In genomic region chr15:62742409-62743171, GRCh38 we compare ENCODE assay signal across 8 cellular contexts.
DNase-seq lines count a peak whose midpoint lies in the region; ATAC-seq, FAIRE-seq and TF ChIP-seq lines count a peak whose summit lies in the region.

No MANE protein-coding gene starts in this region.

- dilution Hi-C loops in keratinocyte (cut with MboI; ENCODE audit: extremely low pct_ligation_motif_present, low sequenced_read_pairs) = no loop called here

- no peak overlapping the region for H3K4me3 ChIP-seq in breast epithelium
- no peak overlapping the region for H3K4me3 ChIP-seq in keratinocyte (ENCODE audit: control insufficient read depth in 2 of 3, extremely low read depth in 1 of 3, insufficient read depth in 2 of 3, low read depth in 1 of 3, low read length in 3 of 3)

- H4K20me1 ChIP-seq in keratinocyte (ENCODE audit: control insufficient read depth, extremely low read depth, insufficient read depth, low read length) = no peaks in the 10 kb centered on the region

- H3K27ac ChIP-seq in breast epithelium (peak overlapping the region; percentile 17 to 83), keratinocyte (ENCODE audit: control insufficient read depth, insufficient read depth, low read length) (peak overlapping the region; percentile 51)

- H3K27me3 ChIP-seq in breast epithelium = no peaks in the 10 kb centered on the region
- H3K27me3 ChIP-seq in keratinocyte (ENCODE audit: control insufficient read depth, extremely low read depth, insufficient read depth, low read length) = no peaks in the 10 kb centered on the region

- intact Hi-C loops in breast epithelium (cut with DNase I; ENCODE audit: low total_unique reads) = no loop called here

- ATAC-seq in HG02798 (IDR thresholded peaks at IDR 0.05; ENCODE audit: poor library complexity, unreplicated experiment) (no peak), GM21723 (IDR thresholded peaks at IDR 0.05; ENCODE audit: unreplicated experiment) (no peak)

- no peaks in the 10 kb centered on the region for H3K79me2 ChIP-seq in keratinocyte (ENCODE audit: control insufficient read depth, insufficient read depth, low read length)

- DNase-seq in ELF-1 (ENCODE audit: low read depth, low spot score) = peak; percentile 76
- DNase-seq in KG1 (lab: John Stamatoyannopoulos, UW) = peak; percentile 6
- DNase-seq in RCC 7860 (ENCODE audit: low spot score) = peak; percentile 78
- peak in 1 of 2 donors; percentile 47 for DNase-seq in breast epithelium (ENCODE audit: low spot score in 2 of 2)
- no peak for DNase-seq in keratinocyte (ENCODE audit: low read depth, low spot score)
- DNase-seq in stimulated activated CD4-positive, alpha-beta T cell treated with anti-CD3 and anti-CD28 coated beads, Interleukin-12 subunit alpha, Interleukin-12 subunit beta, amount 100 ng/mL, for 48 hours (ENCODE audit: low read depth in 2 of 3, low spot score in 1 of 3) = peak; percentile 8 to 17 (median 15)

- TF ChIP-seq CTCF in breast epithelium (IDR thresholded peaks at IDR 0.05) (peak; percentile 71 to 82 (median 72)), keratinocyte (optimal IDR thresholded peaks at IDR 0.05 in 1 of 3, IDR thresholded peaks at IDR 0.05 in 1 of 3, conservative IDR thresholded peaks at IDR 0.05 in 1 of 3; ENCODE audit: extremely low read depth in 1 of 3, insufficient read depth in 2 of 3, low read length in 3 of 3) (peak; percentile 68 to 83 (median 74))

- peak overlapping the region; percentile 38 for H3K9ac ChIP-seq in keratinocyte (ENCODE audit: control insufficient read depth, extremely low read depth, insufficient read depth, low read length)

- no peaks in the 10 kb centered on the region for H3K9me1 ChIP-seq in keratinocyte (ENCODE audit: control insufficient read depth, extremely low read depth, insufficient read depth, low read length)

- H3K9me3 ChIP-seq in breast epithelium (no peaks in the 10 kb centered on the region), keratinocyte (ENCODE audit: control insufficient read depth, low read depth, low read length) (no peaks in the 10 kb centered on the region)

- H3K4me1 ChIP-seq in breast epithelium (peaks cover 0 to 3% of the 10 kb centered on the region in 2 donors), keratinocyte (ENCODE audit: control insufficient read depth, extremely low read depth, insufficient read depth, low read length) (peaks cover 43% of the 10 kb centered on the region)

- H3K4me2 ChIP-seq in keratinocyte (ENCODE audit: control insufficient read depth, extremely low read depth, insufficient read depth, low read depth, low read length) = peak overlapping the region; percentile 37

- H2AFZ ChIP-seq in keratinocyte (ENCODE audit: control insufficient read depth, low read length) = peak overlapping the region; percentile 57

- no peak for TF ChIP-seq POLR2A in breast epithelium (IDR thresholded peaks at IDR 0.05)

- peak; percentile 61 for FAIRE-seq in RCC 7860 (lab: Jason Lieb, UNC)
- FAIRE-seq in keratinocyte (lab: Jason Lieb, UNC) = peak; percentile 72

- H3K36me3 ChIP-seq in breast epithelium (no peaks in the 10 kb centered on the region), keratinocyte (ENCODE audit: control insufficient read depth in 2 of 2, extremely low read depth in 1 of 2, insufficient read depth in 2 of 2, low read length in 2 of 2) (no peaks in the 10 kb centered on the region)
